11 cellular contexts compared by ENCODE assay signal in genomic region chr22:25449781-25450317, GRCh38.
DNase-seq lines count a peak whose midpoint lies in the region; ATAC-seq and TF ChIP-seq lines count a peak whose summit lies in the region.
"Had no signal": no experiment of that assay in that cellular context is flagged by ENCODE, and none has a peak within 500 bp of the region (broad histone marks: within the 10 kb centered on the region; RNA-seq: fewer than 3 reads in every experiment).

No MANE protein-coding gene starts in this region.

- H3K27me3 ChIP-seq in Panc1 (ENCODE audit: control insufficient read depth, insufficient read depth, low read length) (no peaks in the 10 kb centered on the region), fibroblast of lung (ENCODE audit: control insufficient read depth, insufficient read depth, low read length) (no peaks in the 10 kb centered on the region)
- H3K27me3 ChIP-seq: heart right ventricle, neutrophil had no signal

- in situ Hi-C loops in Panc1 (cut with HindIII; ENCODE audit: low pct_unique_long_range_greater_than_20kb, low sequenced_read_pairs): no loop called here

- peak overlapping the region; percentile 56 for H3K4me2 ChIP-seq in fibroblast of lung (ENCODE audit: extremely low read depth, insufficient read depth, low read length)

- H3K4me1 Mint-ChIP-seq in activated naive CD4-positive, alpha-beta T cell treated with anti-CD3 and anti-CD28 coated beads for 36 hours (ENCODE audit: low read depth): peaks cover 51% of the 10 kb centered on the region
- H3K4me1 Mint-ChIP-seq in stimulated activated memory B cell treated with anti-CD40 and anti-IgM and Interleukin-4, amounts not matched to agents 10 μg/mL and 1 μg/mL and 100 μg/mL, for 72 hours: peaks cover 51% of the 10 kb centered on the region

- TF ChIP-seq CTCF in Panc1 (IDR thresholded peaks at IDR 0.05) (no peak), fibroblast of lung (conservative IDR thresholded peaks at IDR 0.05 in 1 of 2, IDR thresholded peaks at IDR 0.05 in 1 of 2; ENCODE audit: low read depth in 1 of 2, low read length in 2 of 2) (no peak)

- H3K4me3 Mint-ChIP-seq in activated naive CD4-positive, alpha-beta T cell treated with anti-CD3 and anti-CD28 coated beads for 36 hours: peak overlapping the region; percentile 86
- peak overlapping the region; percentile 26 for H3K4me3 Mint-ChIP-seq in stimulated activated memory B cell treated with anti-CD40 and anti-IgM and Interleukin-4, amounts not matched to agents 10 μg/mL and 1 μg/mL and 100 μg/mL, for 72 hours

- H3K9me3 ChIP-seq in Panc1 (ENCODE audit: control insufficient read depth, insufficient read depth, low read depth, low read length) (no peaks in the 10 kb centered on the region), fibroblast of lung (ENCODE audit: control insufficient read depth, insufficient read depth, low read depth, low read length) (no peaks in the 10 kb centered on the region)
- H3K9me3 ChIP-seq: heart right ventricle, neutrophil had no signal

- BruUV-seq in Panc1 (replicated peaks; lab: Mats Ljungman, UMichigan): no TSS peak

- H3K27ac ChIP-seq in Panc1 (ENCODE audit: low read length) (no peak overlapping the region), fibroblast of lung (ENCODE audit: insufficient read depth, low read length) (no peak overlapping the region)
- H3K27ac ChIP-seq: neutrophil had no signal

- H3K4me1 ChIP-seq in Panc1 (ENCODE audit: control insufficient read depth, insufficient read depth, low read length): no peaks in the 10 kb centered on the region; the same call in 1 of the 2 replicates
- H3K4me1 ChIP-seq in fibroblast of lung (ENCODE audit: control insufficient read depth, extremely low read depth, insufficient read depth, low read length): peaks cover 2% of the 10 kb centered on the region

- no peaks in the 10 kb centered on the region for H3K27me3 Mint-ChIP-seq in activated naive CD4-positive, alpha-beta T cell treated with anti-CD3 and anti-CD28 coated beads for 36 hours (ENCODE audit: low read depth)
- no peaks in the 10 kb centered on the region for H3K27me3 Mint-ChIP-seq in stimulated activated memory B cell treated with anti-CD40 and anti-IgM and Interleukin-4, amounts not matched to agents 10 μg/mL and 1 μg/mL and 100 μg/mL, for 72 hours

- H4K20me1 ChIP-seq in fibroblast of lung (ENCODE audit: control insufficient read depth, extremely low read depth, insufficient read depth, low read length): no peaks in the 10 kb centered on the region

- no peak for ATAC-seq in Panc1
- ATAC-seq in stimulated activated memory B cell treated with anti-CD40 and anti-IgM and Interleukin-4, amounts not matched to agents 10 μg/mL and 1 μg/mL and 100 μg/mL, for 72 hours: no peak
- ATAC-seq: heart right ventricle had no signal

- peaks cover 18% of the 10 kb centered on the region for H3K36me3 Mint-ChIP-seq in activated naive CD4-positive, alpha-beta T cell treated with anti-CD3 and anti-CD28 coated beads for 36 hours (ENCODE audit: low read depth)
- H3K36me3 Mint-ChIP-seq in stimulated activated memory B cell treated with anti-CD40 and anti-IgM and Interleukin-4, amounts not matched to agents 10 μg/mL and 1 μg/mL and 100 μg/mL, for 72 hours: peaks cover 17% of the 10 kb centered on the region

- POLR2A ChIA-PET in Panc1 (lab: Charles Lee): no interaction called here

- no peaks in the 10 kb centered on the region for H3K9me3 Mint-ChIP-seq in activated naive CD4-positive, alpha-beta T cell treated with anti-CD3 and anti-CD28 coated beads for 36 hours
- no peaks in the 10 kb centered on the region for H3K9me3 Mint-ChIP-seq in stimulated activated memory B cell treated with anti-CD40 and anti-IgM and Interleukin-4, amounts not matched to agents 10 μg/mL and 1 μg/mL and 100 μg/mL, for 72 hours

- CTCF ChIA-PET in activated naive CD4-positive, alpha-beta T cell treated with anti-CD3 and anti-CD28 coated beads for 36 hours (lab: Charles Lee): interaction anchor here (0.7 to 1.5 kb wide), 2 partner anchors 13 to 72 kb away, joined by 3 read pairs; no protein-coding TSS in a partner anchor
- CTCF ChIA-PET in Panc1 (lab: Charles Lee): no interaction called here

- no peak for DNase-seq in activated naive CD4-positive, alpha-beta T cell treated with anti-CD3 and anti-CD28 coated beads for 36 hours
- DNase-seq in activated naive CD4-positive, alpha-beta T cell (lab: John Stamatoyannopoulos, UW): no peak
- DNase-seq in Panc1 (ENCODE audit: low read depth, low spot score): no peak
- DNase-seq in fibroblast of lung (ENCODE audit: low read depth in 2 of 2): peak in 1 of 2 donors; percentile 64
- no peak for DNase-seq in GM03348 (ENCODE audit: low spot score)
- no peak for DNase-seq in NCI-H146 (lab: John Stamatoyannopoulos, UW)
- DNase-seq in NCI-H128 (lab: John Stamatoyannopoulos, UW; ENCODE audit: unreplicated experiment): no peak
- DNase-seq: heart right ventricle, NCI-H526 had no signal

- H3K36me3 ChIP-seq in Panc1 (ENCODE audit: control insufficient read depth, insufficient read depth, low read length) (peaks cover 7% of the 10 kb centered on the region; the same call in 1 of the 2 replicates), fibroblast of lung (ENCODE audit: control insufficient read depth, insufficient read depth, low read length) (no peaks in the 10 kb centered on the region)

- no peak overlapping the region for H2AFZ ChIP-seq in fibroblast of lung (ENCODE audit: low read length)

- H3K9ac ChIP-seq in fibroblast of lung (ENCODE audit: insufficient read depth, low read length): no peak overlapping the region

- intact Hi-C loops in activated naive CD4-positive, alpha-beta T cell treated with anti-CD3 and anti-CD28 coated beads for 36 hours (cut with micrococcal nuclease): loop anchor here (5.0 kb wide), 4 partner anchors 48 to 322 kb away; no protein-coding TSS in a partner anchor
- intact Hi-C loops in Panc1 (cut with micrococcal nuclease; ENCODE audit: unreplicated experiment): no loop called here

- peak overlapping the region; percentile 74 to 94; a peak in 3 of 4 replicates for H3K4me3 ChIP-seq in Panc1 (ENCODE audit: low read depth in 2 of 2, low read length in 2 of 2)
- peak overlapping the region; percentile 3 to 99 (median 53) for H3K4me3 ChIP-seq in fibroblast of lung (replicated peaks in 1 of 4; ENCODE audit: control extremely low read depth in 1 of 4, insufficient read depth in 1 of 4, low read depth in 3 of 4, low read length in 4 of 4)

- H3K27ac Mint-ChIP-seq in activated naive CD4-positive, alpha-beta T cell treated with anti-CD3 and anti-CD28 coated beads for 36 hours: no peak overlapping the region
- no peak overlapping the region for H3K27ac Mint-ChIP-seq in stimulated activated memory B cell treated with anti-CD40 and anti-IgM and Interleukin-4, amounts not matched to agents 10 μg/mL and 1 μg/mL and 100 μg/mL, for 72 hours

- H3K79me2 ChIP-seq in fibroblast of lung (ENCODE audit: control insufficient read depth, insufficient read depth, low read length): peaks cover 66% of the 10 kb centered on the region
